ENCODE assay signal across 12 cellular contexts in the genomic region with DNA sequence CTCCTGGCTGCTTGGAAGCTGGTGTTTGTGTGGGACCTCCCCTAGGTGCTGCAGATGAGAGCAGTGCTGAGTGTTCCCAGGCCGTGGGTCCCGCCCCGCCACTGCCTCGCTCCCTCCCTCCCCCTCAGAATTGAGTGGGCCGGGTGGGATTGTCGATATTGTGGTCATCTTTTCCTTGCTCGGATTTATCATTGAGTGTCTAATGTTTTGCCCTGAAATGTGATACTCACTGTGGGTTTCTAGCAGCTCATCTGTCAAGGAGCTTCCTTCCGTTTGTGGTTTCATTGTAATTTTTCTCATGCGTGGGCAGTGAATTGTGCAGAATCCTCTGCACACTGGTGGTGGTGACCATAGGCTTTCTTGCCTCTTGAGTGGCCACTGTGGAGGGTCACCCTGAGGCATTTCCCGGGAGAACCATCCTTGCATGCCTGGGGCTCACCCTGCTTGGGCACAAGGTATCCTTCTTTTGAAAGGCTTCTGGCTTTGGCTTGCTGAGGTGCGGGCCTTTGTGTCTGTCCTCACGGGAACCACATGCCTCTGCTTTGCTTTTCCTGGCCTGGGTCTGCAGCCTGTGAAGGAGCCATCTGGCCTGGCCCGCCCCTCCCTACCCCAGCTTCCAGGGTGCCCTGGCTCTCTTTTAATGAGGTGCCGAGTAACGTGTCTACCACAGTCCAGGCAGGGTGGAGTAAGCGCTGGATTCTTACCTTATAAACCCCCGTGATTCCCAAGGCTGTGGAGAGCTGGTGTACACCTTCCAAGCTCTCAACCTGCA. TPM values are rescaled to one million over a fixed set of nuclear protein-coding genes. Genes with fewer than 3 reads are reported as not detected.
DNase-seq lines count a peak whose midpoint lies in the region; ATAC-seq and TF ChIP-seq lines count a peak whose summit lies in the region.
"Had no signal": no experiment of that assay in that cellular context is flagged by ENCODE, and none has a peak within 500 bp of the region (broad histone marks: within the 10 kb centered on the region; RNA-seq: fewer than 3 reads in every experiment).

No MANE protein-coding gene starts in this region.

- no peak overlapping the region for H3K27ac ChIP-seq in lower lobe of right lung
- H3K27ac ChIP-seq: body of pancreas had no signal

- peaks cover 6% of the 10 kb centered on the region for H3K36me3 ChIP-seq in lower lobe of right lung

- H3K4me1 ChIP-seq in lower lobe of right lung = peaks cover 66% of the 10 kb centered on the region
- H3K4me1 ChIP-seq: body of pancreas had no signal

- H3K4me3 ChIP-seq in lower lobe of right lung = no peak overlapping the region
- H3K4me3 ChIP-seq: body of pancreas had no signal

- H3K9me3 ChIP-seq in lower lobe of right lung = no peaks in the 10 kb centered on the region
- H3K9me3 ChIP-seq: body of pancreas had no signal

- H3K4me3 Mint-ChIP-seq in activated T-cell treated with anti-CD3 and anti-CD28 coated beads, Interleukin-2, amount 50 U/mL, for 4 hours = peak overlapping the region; percentile 27

- H3K27me3 Mint-ChIP-seq in activated T-cell treated with anti-CD3 and anti-CD28 coated beads, Interleukin-2, amount 50 U/mL, for 4 hours (ENCODE audit: low read depth) = no peaks in the 10 kb centered on the region

- intact Hi-C loops in lower lobe of right lung (cut with DNase I) = no loop called here

- no peak for TF ChIP-seq CTCF in lower lobe of right lung (IDR thresholded peaks at IDR 0.05)

- H3K27me3 ChIP-seq in lower lobe of right lung (ENCODE audit: low read depth) = no peaks in the 10 kb centered on the region
- H3K27me3 ChIP-seq: body of pancreas had no signal

- H3K9me3 Mint-ChIP-seq in activated T-cell treated with anti-CD3 and anti-CD28 coated beads, Interleukin-2, amount 50 U/mL, for 4 hours = no peaks in the 10 kb centered on the region

- DNase-seq in stimulated activated CD4-positive, alpha-beta T cell treated with anti-CD3 and anti-CD28 coated beads, Interleukin-12 subunit alpha, Interleukin-12 subunit beta, amount 100 ng/mL, for 4 hours = peak; percentile 30
- DNase-seq in stimulated activated CD4-positive, alpha-beta T cell treated with anti-CD3 and anti-CD28 coated beads, Interleukin-2, amount 100 ng/mL, for 48 hours = no peak
- DNase-seq in activated T-cell treated with anti-CD3 and anti-CD28 coated beads, Interleukin-2, amount 50 U/mL, for 4 hours = no peak
- DNase-seq in lower lobe of right lung = peak; percentile 35
- no peak for DNase-seq in midbrain (lab: John Stamatoyannopoulos, UW)
- no peak for DNase-seq in epidermal melanocyte (ENCODE audit: insufficient read length, low spot score)
- DNase-seq: body of pancreas, DMS153 had no signal

- H3K4me1 Mint-ChIP-seq in activated T-cell treated with anti-CD3 and anti-CD28 coated beads, Interleukin-2, amount 50 U/mL, for 4 hours (ENCODE audit: low read depth) = peaks cover 42% of the 10 kb centered on the region

- ATAC-seq in activated T-cell treated with anti-CD3 and anti-CD28 coated beads, Interleukin-2, amount 50 U/mL, for 4 hours = peak; percentile 74 to 77
- no peak for ATAC-seq in lower lobe of right lung
- no peak for ATAC-seq in HG02763 (IDR thresholded peaks at IDR 0.05; ENCODE audit: unreplicated experiment)
- no peak for ATAC-seq in GM18858 (IDR thresholded peaks at IDR 0.05; ENCODE audit: unreplicated experiment)
- ATAC-seq: body of pancreas, left lobe of liver had no signal

- H3K36me3 Mint-ChIP-seq in activated T-cell treated with anti-CD3 and anti-CD28 coated beads, Interleukin-2, amount 50 U/mL, for 4 hours (ENCODE audit: insufficient read depth) = peaks cover 33% of the 10 kb centered on the region

RNA-seq across cellular contexts. Expression of a gene that starts 25.6 kb away (rescaled TPM):
- 100 to 1,000 TPM; 100 to 130 (median 126) TPM for total RNA-seq in activated T-cell treated with anti-CD3 and anti-CD28 coated beads, Interleukin-2, amount 50 U/mL, for 4 hours
- total RNA-seq in lower lobe of right lung = 15.7 TPM

RNA-seq across cellular contexts. Expression of a gene that starts 44.7 kb away (rescaled TPM):
- total RNA-seq in activated T-cell treated with anti-CD3 and anti-CD28 coated beads, Interleukin-2, amount 50 U/mL, for 4 hours = 100 to 1,000 TPM; 175 to 195 (median 180) TPM
- total RNA-seq in lower lobe of right lung = 468 TPM
- total RNA-seq: HT-29 had no signal

Comparison
In these comparisons a context has a peak if more than half of its experiments do, and no peak if none do; other contexts are left out.
1. DNase-seq: peak in stimulated activated CD4-positive, alpha-beta T cell treated with anti-CD3 and anti-CD28 coated beads, Interleukin-12 subunit alpha, Interleukin-12 subunit beta, amount 100 ng/mL, for 4 hours (single experiment) and lower lobe of right lung (single experiment); none in stimulated activated CD4-positive, alpha-beta T cell treated with anti-CD3 and anti-CD28 coated beads, Interleukin-2, amount 100 ng/mL, for 48 hours (0 of 2), activated T-cell treated with anti-CD3 and anti-CD28 coated beads, Interleukin-2, amount 50 U/mL, for 4 hours (single experiment), midbrain (single experiment) and epidermal melanocyte (single experiment).
2. ATAC-seq: peak in activated T-cell treated with anti-CD3 and anti-CD28 coated beads, Interleukin-2, amount 50 U/mL, for 4 hours (2 of 2); none in lower lobe of right lung (0 of 2), HG02763 (single experiment) and GM18858 (single experiment).